ENCODE assay signal across 28 cellular contexts in the genomic region with DNA sequence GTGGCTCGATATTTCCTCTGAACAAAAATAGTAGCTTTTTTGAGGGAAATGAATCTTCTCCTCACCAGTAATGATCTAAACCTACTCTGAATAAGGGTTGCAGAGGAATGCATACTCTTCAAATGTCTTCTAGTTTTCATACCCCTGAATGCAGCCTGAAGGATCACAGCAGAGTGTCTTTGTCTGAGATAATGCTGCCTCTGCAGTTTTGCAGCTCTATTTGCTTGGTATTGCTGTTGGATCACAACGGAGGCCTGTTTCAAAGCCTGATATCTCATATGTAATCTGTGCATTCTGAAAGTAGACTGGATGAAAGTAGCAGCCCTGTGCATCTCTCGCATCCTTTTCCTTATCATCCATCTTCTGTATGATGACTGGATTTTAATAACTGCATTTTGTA. TPM values are rescaled to one million over a fixed set of nuclear protein-coding genes. Genes with fewer than 3 reads are reported as not detected.
DNase-seq lines count a peak whose midpoint lies in the region; ATAC-seq, FAIRE-seq and TF ChIP-seq lines count a peak whose summit lies in the region.
"Had no signal": no experiment of that assay in that cellular context is flagged by ENCODE, and none has a peak within 500 bp of the region (broad histone marks: within the 10 kb centered on the region; RNA-seq: fewer than 3 reads in every experiment).

No MANE protein-coding gene starts in this region.

- CTCF ChIA-PET in HepG2 (lab: Yijun Ruan, JAX; ENCODE audit: low intra/inter-chr PET ratio, low total read pairs) = no interaction called here

- H3K4me3 ChIP-seq in HepG2 (replicated peaks in 1 of 3; ENCODE audit: insufficient read depth in 1 of 3, low read depth in 2 of 3, low read length in 3 of 3) (no peak overlapping the region), right lobe of liver (no peak overlapping the region), neuron (ENCODE audit: low read length) (no peak overlapping the region), thymus (ENCODE audit: low read length) (no peak overlapping the region), aorta (ENCODE audit: low read length in 2 of 2) (no peak overlapping the region)
- H3K4me3 ChIP-seq: GM23338, HAP-1 had no signal

- no peak for FAIRE-seq in HepG2 (lab: Jason Lieb, UNC)

- in situ Hi-C loops in HepG2 (cut with HindIII; ENCODE audit: extremely low pct_ligation_motif_present, low pct_unique_long_range_greater_than_20kb) = no loop called here

- no peaks in the 10 kb centered on the region for H3K9me3 Mint-ChIP-seq in natural killer cell

- H3K27me3 ChIP-seq in HepG2 (ENCODE audit: control insufficient read depth in 1 of 2, insufficient read depth in 2 of 2, low read length in 2 of 2) (no peaks in the 10 kb centered on the region), right lobe of liver (no peaks in the 10 kb centered on the region), neuron (ENCODE audit: insufficient read depth, low read length) (no peaks in the 10 kb centered on the region), thymus (ENCODE audit: control insufficient read depth, insufficient read depth) (no peaks in the 10 kb centered on the region), aorta (ENCODE audit: control insufficient read depth in 1 of 2, insufficient read depth in 2 of 2, low read length in 1 of 2) (no peaks in the 10 kb centered on the region)
- H3K27me3 ChIP-seq: BE2C had no signal

- H3K4me3 Mint-ChIP-seq in natural killer cell = no peak overlapping the region
- H3K4me3 Mint-ChIP-seq: CD14-positive monocyte, GM23338 had no signal

- H3K9ac ChIP-seq in HepG2 (ENCODE audit: insufficient read depth, low read depth, low read length) = no peak overlapping the region

- BruUV-seq in HepG2 (replicated peaks; lab: Mats Ljungman, UMichigan) = no TSS peak

- no peaks in the 10 kb centered on the region for H3K9me3 ChIP-seq in HepG2 (ENCODE audit: low read length)
- H3K9me3 ChIP-seq in right lobe of liver = no peaks in the 10 kb centered on the region
- peaks cover 1% of the 10 kb centered on the region for H3K9me3 ChIP-seq in neuron (ENCODE audit: low read length)
- H3K9me3 ChIP-seq in thymus (ENCODE audit: control insufficient read depth) = no peaks in the 10 kb centered on the region
- no peaks in the 10 kb centered on the region for H3K9me3 ChIP-seq in aorta (ENCODE audit: control insufficient read depth, low read length)
- H3K9me3 ChIP-seq: BE2C, HAP-1 had no signal

- H3K36me3 Mint-ChIP-seq in natural killer cell = no peaks in the 10 kb centered on the region

- TF ChIP-seq CTCF in HepG2 (CRISPR knock-in tag; IDR thresholded peaks at IDR 0.05) (no peak), right lobe of liver (IDR thresholded peaks at IDR 0.05) (no peak), natural killer cell (IDR thresholded peaks at IDR 0.05) (no peak)

- no peaks in the 10 kb centered on the region for H3K79me2 ChIP-seq in HepG2 (ENCODE audit: insufficient read depth, low read length)

- ATAC-seq in HepG2 (no peak), right lobe of liver (no peak), aorta (ENCODE audit: low FRiP score) (no peak), natural killer cell (no peak)
- ATAC-seq: GM23338 had no signal

- peaks cover 13% of the 10 kb centered on the region in 2 donors for H3K4me1 Mint-ChIP-seq in natural killer cell
- H3K4me1 Mint-ChIP-seq: CD14-positive monocyte had no signal

- no peak for TF ChIP-seq POLR2A in HepG2 (IDR thresholded peaks at IDR 0.05; ENCODE audit: insufficient read depth in 1 of 2, low read depth in 2 of 2, low read length in 2 of 2)
- TF ChIP-seq POLR2A in right lobe of liver (IDR thresholded peaks at IDR 0.05) = no peak
- peak; percentile 31 for TF ChIP-seq POLR2A in erythroblast (IDR thresholded peaks at IDR 0.05; ENCODE audit: low read length)

- H3K36me3 ChIP-seq in HepG2 (replicated peaks in 1 of 2; ENCODE audit: control insufficient read depth in 1 of 2, insufficient read depth in 2 of 2, low read length in 2 of 2) = peaks cover 0 to 2% of the 10 kb centered on the region in 2 experiments; a peak in 3 of 5 replicates
- no peaks in the 10 kb centered on the region for H3K36me3 ChIP-seq in right lobe of liver
- peaks cover 28% of the 10 kb centered on the region for H3K36me3 ChIP-seq in neuron (ENCODE audit: insufficient read depth, low read length)
- peaks cover 6% of the 10 kb centered on the region for H3K36me3 ChIP-seq in thymus (ENCODE audit: control insufficient read depth, insufficient read depth)
- H3K36me3 ChIP-seq in aorta (ENCODE audit: control insufficient read depth in 1 of 2, insufficient read depth in 2 of 2, low read length in 1 of 2) = no peaks in the 10 kb centered on the region

- no peak for TF ChIP-seq RAD21 in HepG2 (CRISPR knock-in tag; IDR thresholded peaks at IDR 0.05)

- intact Hi-C loops in HepG2 (cut with micrococcal nuclease; ENCODE audit: unreplicated experiment) (no loop called here), right lobe of liver (cut with DNase I) (no loop called here), aorta (cut with DNase I) (no loop called here), natural killer cell (cut with micrococcal nuclease) (no loop called here)

- POLR2A ChIA-PET in HepG2 (lab: Yijun Ruan, JAX) = no interaction called here

- TF ChIP-seq EP300 in HepG2 (IDR thresholded peaks at IDR 0.05; ENCODE audit: low read depth in 2 of 2, low read length in 2 of 2) = no peak
- no peak for TF ChIP-seq EP300 in HepG2 (CRISPR knock-in tag; IDR thresholded peaks at IDR 0.05; ENCODE audit: borderline replicate concordance)

- no peaks in the 10 kb centered on the region for H4K20me1 ChIP-seq in HepG2 (ENCODE audit: insufficient read depth, low read length)

- H2AFZ ChIP-seq in HepG2 (ENCODE audit: low read length) = no peak overlapping the region
- H2AFZ ChIP-seq in neuron (ENCODE audit: low read depth, low read length) = peak overlapping the region; percentile 53
- H2AFZ ChIP-seq: GM23338 had no signal

- no peaks in the 10 kb centered on the region for H3K27me3 Mint-ChIP-seq in natural killer cell (ENCODE audit: low read depth in 2 of 2)

- no peaks in the 10 kb centered on the region for H3K4me1 ChIP-seq in HepG2 (ENCODE audit: insufficient read depth, low read length)
- H3K4me1 ChIP-seq in right lobe of liver = no peaks in the 10 kb centered on the region
- H3K4me1 ChIP-seq in neuron (ENCODE audit: insufficient read depth, low read length) = peaks cover 19% of the 10 kb centered on the region
- no peaks in the 10 kb centered on the region for H3K4me1 ChIP-seq in thymus (ENCODE audit: control insufficient read depth, insufficient read depth, low read length)
- H3K4me1 ChIP-seq in aorta (ENCODE audit: control insufficient read depth in 1 of 2, insufficient read depth in 2 of 2, low read length in 2 of 2) = no peaks in the 10 kb centered on the region
- H3K4me1 ChIP-seq: BE2C had no signal

- no peak overlapping the region for H3K27ac ChIP-seq in HepG2 (ENCODE audit: extremely low read length, insufficient read depth, low read length)
- no peak overlapping the region for H3K27ac ChIP-seq in right lobe of liver
- H3K27ac ChIP-seq in thymus (ENCODE audit: low read depth) = peak overlapping the region; percentile 33
- no peak overlapping the region for H3K27ac ChIP-seq in aorta (ENCODE audit: low read depth in 1 of 2, low read length in 2 of 2)
- H3K27ac ChIP-seq: 22Rv1 had no signal

- no peak overlapping the region for H3K4me2 ChIP-seq in HepG2 (ENCODE audit: low read depth, low read length)
- H3K4me2 ChIP-seq: GM23338 had no signal

- DNase-seq in HepG2 (ENCODE audit: low spot score) (no peak), right lobe of liver (no peak), erythroblast (lab: John Stamatoyannopoulos, UW) (no peak), aorta (no peak), natural killer cell (no peak), NCI-H2029 treated with DMSO at 0.1 percent for 48 hours (lab: John Stamatoyannopoulos, UW) (no peak)
- DNase-seq: ACHN, BE2C, Karpas-422, NCI-H1092, NCI-H1417 treated with DMSO at 0.1 percent for 48 hours, NCI-H1694 treated with DMSO at 0.1 percent for 48 hours, NCI-H2081 treated with DMSO at 0.1 percent for 48 hours, NCI-H2171, NCI-H226, NCI-H510A, NCI-H69, Right ventricle myocardium superior, RPMI8226 had no signal

- 94% methylated on average over 3 of the region's 3 CpGs for WGBS in HepG2 (ENCODE audit: low lambda C conversion rate)
- WGBS in right lobe of liver (ENCODE audit: insufficient coverage, low coverage, low lambda C conversion rate, missing lambda C conversion rate) = 91% methylated on average over 3 of the region's 3 CpGs
- 91% methylated on average over 3 of the region's 3 CpGs for WGBS in thymus
- WGBS in aorta, 2 donors = 91 to 94% methylated on average over 3 of the region's 3 CpGs

- no peak overlapping the region for H3K27ac Mint-ChIP-seq in natural killer cell
- H3K27ac Mint-ChIP-seq: CD14-positive monocyte, GM23338 had no signal

RNA-seq across cellular contexts. Expression of a gene that starts 34.9 kb away (rescaled TPM):
- total RNA-seq in HepG2 (2016; rRNA removed; fragmentation: Illumina TruSeq; extraction: Trizol) = 1.9 and 2.7 TPM in 2 replicates
- total RNA-seq in HepG2 (2016; cell fraction: cytosol; rRNA removed; fragmentation: Illumina TruSeq; extraction: Trizol; ENCODE audit: low read depth) = 0.18 TPM in 1 of 2 replicates, not detected in the other
- 1.5 and 3.0 TPM in 2 replicates for total RNA-seq in HepG2 (2016; cell fraction: insoluble cytoplasmic fraction; rRNA removed; fragmentation: Illumina TruSeq; extraction: Trizol)
- total RNA-seq in HepG2 (2016; cell fraction: membrane; rRNA removed; fragmentation: Illumina TruSeq; extraction: Trizol) = 0.40 and 0.41 TPM in 2 replicates
- total RNA-seq in HepG2 (2016; cell fraction: nucleus; rRNA removed; fragmentation: Illumina TruSeq; extraction: Trizol) = 4.8 and 5.9 TPM in 2 replicates
- 0.41 and 1.1 TPM in 2 replicates for polyA plus RNA-seq in HepG2 (2011; rRNA removed)
- polyA plus RNA-seq in HepG2 (2011; cell fraction: cytosol; rRNA removed) = 0.13 and 0.65 TPM in 2 replicates
- 0.32 and 0.73 TPM in 2 replicates for polyA plus RNA-seq in HepG2 (2011; cell fraction: nucleus; rRNA removed)
- polyA plus RNA-seq in HepG2 (2012) = 2.1 and 4.3 TPM in 2 replicates
- polyA plus RNA-seq in HepG2 (2016; cell fraction: cytosol; fragmentation: Illumina TruSeq; extraction: Trizol; ENCODE audit: low read depth) = 0.06 and 0.09 TPM in 2 replicates
- polyA plus RNA-seq in HepG2 (2016; cell fraction: insoluble cytoplasmic fraction; fragmentation: Illumina TruSeq; extraction: Trizol; ENCODE audit: low read depth) = 0.52 and 1.2 TPM in 2 replicates
- polyA plus RNA-seq in HepG2 (2016; cell fraction: membrane; fragmentation: Illumina TruSeq; extraction: Trizol; ENCODE audit: low read depth) = 0.30 TPM in 1 of 2 replicates, not detected in the other
- 4.0 and 4.9 TPM in 2 replicates for polyA plus RNA-seq in HepG2 (2016; cell fraction: nucleus; fragmentation: Illumina TruSeq; extraction: Trizol; ENCODE audit: insufficient read depth, low read depth)
- polyA minus RNA-seq in HepG2 (2011; rRNA and poly(A)+ RNA removed; ENCODE audit: low replicate concordance) = not detected in 2 replicates
- 0.59 TPM in 1 of 2 replicates, not detected in the other for polyA minus RNA-seq in HepG2 (2011; cell fraction: cytosol; rRNA and poly(A)+ RNA removed)
- 0.52 and 5.0 TPM in 2 replicates for polyA minus RNA-seq in HepG2 (2011; cell fraction: nucleus; rRNA and poly(A)+ RNA removed)
- total RNA-seq in right lobe of liver = 100 to 1,000 TPM in 2 of 6 experiments, 10 to 100 TPM in 4; 20.2 to 143 (median 45.3) TPM
- polyA plus RNA-seq in thymus = 0.05 TPM
- total RNA-seq in aorta = not detected
- not detected for polyA plus RNA-seq in aorta
- not detected for total RNA-seq in natural killer cell
- total RNA-seq: Daoy, G401, GM23338, Right ventricle myocardium superior, SK-MEL-5 had no signal
- polyA plus RNA-seq: CD14-positive monocyte, GM23338 had no signal

RNA-seq across cellular contexts. Expression of a gene that starts 44.5 kb away (rescaled TPM):
- total RNA-seq in HepG2 (2016; rRNA removed; fragmentation: Illumina TruSeq; extraction: Trizol) = 29.1 and 35.8 TPM in 2 replicates
- 1.6 and 2.1 TPM in 2 replicates for total RNA-seq in HepG2 (2016; cell fraction: cytosol; rRNA removed; fragmentation: Illumina TruSeq; extraction: Trizol; ENCODE audit: low read depth)
- total RNA-seq in HepG2 (2016; cell fraction: insoluble cytoplasmic fraction; rRNA removed; fragmentation: Illumina TruSeq; extraction: Trizol) = 27.3 and 33.8 TPM in 2 replicates
- 4.8 and 6.2 TPM in 2 replicates for total RNA-seq in HepG2 (2016; cell fraction: membrane; rRNA removed; fragmentation: Illumina TruSeq; extraction: Trizol)
- 106 and 107 TPM in 2 replicates for total RNA-seq in HepG2 (2016; cell fraction: nucleus; rRNA removed; fragmentation: Illumina TruSeq; extraction: Trizol)
- polyA plus RNA-seq in HepG2 (2011; rRNA removed) = 4.2 and 7.7 TPM in 2 replicates
- polyA plus RNA-seq in HepG2 (2011; cell fraction: cytosol; rRNA removed) = 1.6 and 1.9 TPM in 2 replicates
- 7.6 and 8.3 TPM in 2 replicates for polyA plus RNA-seq in HepG2 (2011; cell fraction: nucleus; rRNA removed)
- polyA plus RNA-seq in HepG2 (2012) = 5.7 and 11.2 TPM in 2 replicates
- 0.29 and 0.42 TPM in 2 replicates for polyA plus RNA-seq in HepG2 (2016; cell fraction: cytosol; fragmentation: Illumina TruSeq; extraction: Trizol; ENCODE audit: low read depth)
- polyA plus RNA-seq in HepG2 (2016; cell fraction: insoluble cytoplasmic fraction; fragmentation: Illumina TruSeq; extraction: Trizol; ENCODE audit: low read depth) = 14.1 and 15.2 TPM in 2 replicates
- 1.1 and 1.3 TPM in 2 replicates for polyA plus RNA-seq in HepG2 (2016; cell fraction: membrane; fragmentation: Illumina TruSeq; extraction: Trizol; ENCODE audit: low read depth)
- 68.0 and 76.0 TPM in 2 replicates for polyA plus RNA-seq in HepG2 (2016; cell fraction: nucleus; fragmentation: Illumina TruSeq; extraction: Trizol; ENCODE audit: insufficient read depth, low read depth)
- polyA minus RNA-seq in HepG2 (2011; rRNA and poly(A)+ RNA removed; ENCODE audit: low replicate concordance) = 5.4 and 39.3 TPM in 2 replicates
- polyA minus RNA-seq in HepG2 (2011; cell fraction: cytosol; rRNA and poly(A)+ RNA removed) = 9.2 and 12.6 TPM in 2 replicates
- polyA minus RNA-seq in HepG2 (2011; cell fraction: nucleus; rRNA and poly(A)+ RNA removed) = 53.3 and 75.3 TPM in 2 replicates
- total RNA-seq in right lobe of liver = 1 to 10 TPM in 3 of 6 experiments, under 1 TPM in 3; 0.20 to 4.3 (median 1.1) TPM
- polyA plus RNA-seq in thymus = 9.6 TPM
- 1 to 10 TPM in 1 of 2 donors, under 1 TPM in 1; 0.42 to 1.6 TPM for total RNA-seq in aorta
- polyA plus RNA-seq in aorta = under 1 TPM; 0.15 to 0.25 TPM
- total RNA-seq in natural killer cell = 1 to 10 TPM in 2 of 3 donors, under 1 TPM in 1; 0.73 to 1.9 (median 1.1) TPM
